Comparison of ENCODE assay signal across 14 cellular contexts in the genomic region with DNA sequence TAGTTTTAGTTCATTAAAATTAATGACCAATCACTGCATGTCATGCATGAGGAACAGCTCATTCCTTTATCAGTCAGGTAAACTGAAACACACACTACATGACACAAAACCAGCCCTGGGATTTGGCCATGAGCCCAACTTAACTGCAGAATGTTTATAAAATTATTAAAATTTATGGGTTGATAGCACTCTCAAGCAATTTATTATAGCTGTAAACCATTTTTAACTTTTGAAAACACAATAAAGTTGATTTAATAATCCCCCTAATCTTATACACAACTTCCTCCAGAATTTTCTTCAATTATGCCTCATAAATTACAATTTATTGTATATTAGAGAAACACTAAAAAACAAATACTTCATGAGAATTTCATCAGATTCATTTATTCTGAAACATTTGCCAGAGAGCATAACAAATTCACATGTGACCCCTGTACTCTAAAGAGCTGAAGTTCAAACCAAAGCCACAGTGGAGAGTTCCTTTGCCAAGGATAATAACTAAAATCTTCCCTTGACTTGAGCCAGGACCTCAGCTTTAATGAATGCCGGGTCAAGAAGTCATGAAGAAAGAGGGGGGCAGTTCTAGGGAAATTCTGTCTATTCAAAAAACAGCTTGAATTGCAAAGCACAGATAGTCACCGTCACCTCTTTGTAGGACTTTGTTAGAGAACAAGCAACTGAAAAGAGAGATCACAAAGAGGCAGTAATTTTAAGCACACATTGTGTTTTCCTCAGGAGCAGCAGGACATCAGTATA.
DNase-seq lines count a peak whose midpoint lies in the region; ATAC-seq and TF ChIP-seq lines count a peak whose summit lies in the region.
"Had no signal": no experiment of that assay in that cellular context is flagged by ENCODE, and none has a peak within 500 bp of the region (broad histone marks: within the 10 kb centered on the region; RNA-seq: fewer than 3 reads in every experiment).

No MANE protein-coding gene starts in this region.

- no peak for TF ChIP-seq RAD21 in SK-N-SH (IDR thresholded peaks at IDR 0.05; ENCODE audit: low read length)

- no peaks in the 10 kb centered on the region for H3K36me3 ChIP-seq in SK-N-SH (replicated peaks in 1 of 2; ENCODE audit: control insufficient read depth in 1 of 2, insufficient read depth in 2 of 2, low read length in 1 of 2)

- H2AFZ ChIP-seq in SK-N-SH (ENCODE audit: low read depth) = no peak overlapping the region

- peaks cover 9% of the 10 kb centered on the region for H3K36me3 Mint-ChIP-seq in nephron (ENCODE audit: low read depth)
- H3K36me3 Mint-ChIP-seq: natural killer cell treated with Interleukin-12 subunit alpha and Interleukin-12 subunit beta and Interleukin-15 and Interleukin-18, amount 100 ng/mL, for 72 hours had no signal

- H3K9me3 ChIP-seq in SK-N-SH = no peaks in the 10 kb centered on the region

- no peak overlapping the region for H3K9ac ChIP-seq in SK-N-SH

- H3K79me2 ChIP-seq in SK-N-SH (ENCODE audit: insufficient read depth) = no peaks in the 10 kb centered on the region

- peak overlapping the region; percentile 57 to 80 (median 75) for H3K27ac Mint-ChIP-seq in nephron
- H3K27ac Mint-ChIP-seq: activated naive CD8-positive, alpha-beta T cell treated with anti-CD3 and anti-CD28 coated beads, Interleukin-2, amount 50 U/mL, for 24 hours; natural killer cell treated with Interleukin-12 subunit alpha and Interleukin-12 subunit beta and Interleukin-15 and Interleukin-18, amount 100 ng/mL, for 72 hours had no signal

- H4K20me1 ChIP-seq in SK-N-SH (ENCODE audit: insufficient read depth) = no peaks in the 10 kb centered on the region

- H3K4me1 ChIP-seq in SK-N-SH (ENCODE audit: control insufficient read depth in 1 of 2, insufficient read depth in 2 of 2, low read depth in 1 of 2, low read length in 1 of 2) = peaks cover 0 to 2% of the 10 kb centered on the region in 2 experiments; a peak in 2 of 4 replicates

- H3K4me2 ChIP-seq in SK-N-SH = no peak overlapping the region

- ATAC-seq in GM18511 (IDR thresholded peaks at IDR 0.05; ENCODE audit: unreplicated experiment) (no peak), GM19328 (IDR thresholded peaks at IDR 0.05; ENCODE audit: unreplicated experiment) (no peak), HG03025 (IDR thresholded peaks at IDR 0.05; ENCODE audit: low FRiP score, unreplicated experiment) (no peak)
- ATAC-seq: activated naive CD8-positive, alpha-beta T cell treated with anti-CD3 and anti-CD28 coated beads, Interleukin-2, amount 50 U/mL, for 24 hours; natural killer cell treated with Interleukin-12 subunit alpha and Interleukin-12 subunit beta and Interleukin-15 and Interleukin-18, amount 100 ng/mL, for 72 hours had no signal

- no peaks in the 10 kb centered on the region for H3K27me3 ChIP-seq in SK-N-SH (ENCODE audit: insufficient read depth)

- no peak overlapping the region for H3K4me3 Mint-ChIP-seq in nephron
- H3K4me3 Mint-ChIP-seq: activated naive CD8-positive, alpha-beta T cell treated with anti-CD3 and anti-CD28 coated beads, Interleukin-2, amount 50 U/mL, for 24 hours; natural killer cell treated with Interleukin-12 subunit alpha and Interleukin-12 subunit beta and Interleukin-15 and Interleukin-18, amount 100 ng/mL, for 72 hours had no signal

- H3K4me3 ChIP-seq in SK-N-SH (ENCODE audit: low read depth in 2 of 2, low read length in 1 of 2) (no peak overlapping the region), fibroblast of mammary gland (ENCODE audit: control insufficient read depth, low read depth, low read length) (no peak overlapping the region)

- H3K9me3 Mint-ChIP-seq in nephron = peaks cover 7% of the 10 kb centered on the region

- TF ChIP-seq EP300 in SK-N-SH (IDR thresholded peaks at IDR 0.05; ENCODE audit: borderline replicate concordance in 1 of 2, low read depth in 1 of 2, low read length in 1 of 2) = peak in 1 of 2 experiments; percentile 58; a peak in 2 of 4 replicates

- POLR2A ChIA-PET in SK-N-SH (lab: Yijun Ruan, JAX) = no interaction called here

- H3K27ac ChIP-seq in SK-N-SH (ENCODE audit: low read depth in 2 of 2, low read length in 1 of 2) = peak overlapping the region in 1 of 2 experiments; percentile 60; a peak in 2 of 4 replicates
- H3K27ac ChIP-seq: HL-60 had no signal

- CTCF ChIA-PET in SK-N-SH (lab: Yijun Ruan, JAX) = interaction anchor here (0.6 kb wide), 1 partner anchor 663 kb away, joined by 3 read pairs; no protein-coding TSS in a partner anchor

- H3K9me2 ChIP-seq in SK-N-SH = no peaks in the 10 kb centered on the region

- in situ Hi-C loops in Caki2 (cut with HindIII; ENCODE audit: low pct_unique_long_range_greater_than_20kb, low sequenced_read_pairs) = no loop called here

- H3K4me1 Mint-ChIP-seq in nephron = peaks cover 16% of the 10 kb centered on the region
- H3K4me1 Mint-ChIP-seq: activated naive CD8-positive, alpha-beta T cell treated with anti-CD3 and anti-CD28 coated beads, Interleukin-2, amount 50 U/mL, for 24 hours had no signal

- no peaks in the 10 kb centered on the region for H3F3A ChIP-seq in SK-N-SH (replicated peaks; ENCODE audit: insufficient read depth)

- DNase-seq in Caki2 (ENCODE audit: low read depth) = peak; percentile 23
- no peak for DNase-seq in SK-N-SH
- DNase-seq in fibroblast of mammary gland (ENCODE audit: low read depth) = peak; percentile 79
- no peak for DNase-seq in SKM-1 treated with dmso at 0.1 percent for 144 hours (lab: John Stamatoyannopoulos, UW; ENCODE audit: unreplicated experiment)
- DNase-seq: activated naive CD8-positive, alpha-beta T cell treated with anti-CD3 and anti-CD28 coated beads, Interleukin-2, amount 50 U/mL, for 24 hours; NCI-H1105; NCI-H446 treated with DMSO at 0.1 percent for 48 hours; SHP77 had no signal

- WGBS in SK-N-SH (ENCODE audit: low lambda C conversion rate) = 58% methylated on average over 2 of the region's 2 CpGs

- no peaks in the 10 kb centered on the region for H3K27me3 Mint-ChIP-seq in nephron (ENCODE audit: low read depth)
- H3K27me3 Mint-ChIP-seq: activated naive CD8-positive, alpha-beta T cell treated with anti-CD3 and anti-CD28 coated beads, Interleukin-2, amount 50 U/mL, for 24 hours had no signal

- TF ChIP-seq CTCF in SK-N-SH (IDR thresholded peaks at IDR 0.05) = no peak
- no peak for TF ChIP-seq CTCF in fibroblast of mammary gland (conservative IDR thresholded peaks at IDR 0.05; ENCODE audit: control insufficient read depth, insufficient read depth, low read depth, low read length)
- TF ChIP-seq CTCF in nephron (IDR thresholded peaks at IDR 0.05; ENCODE audit: unreplicated experiment in 3 of 3) = no peak

TF ChIP-seq in SK-N-SH, 30 proteins besides CTCF, POLR2A, EP300 and RAD21:
- TF ChIP-seq PBX3 (IDR thresholded peaks at IDR 0.05) (no peak), YY1 (IDR thresholded peaks at IDR 0.05; ENCODE audit: low read depth) (no peak), MEF2A (IDR thresholded peaks at IDR 0.05; ENCODE audit: borderline replicate concordance, low read depth) (no peak), GABPA (IDR thresholded peaks at IDR 0.05; ENCODE audit: low read depth) (no peak), NFIC (IDR thresholded peaks at IDR 0.05; ENCODE audit: borderline replicate concordance) (0 out of 2 replicates have a peak, but pooled peaks have one; percentile 4), JUND (IDR thresholded peaks at IDR 0.05) (no peak), POLR2AphosphoS5 (IDR thresholded peaks at IDR 0.05; ENCODE audit: low read depth, low read length) (no peak), TAF1 (IDR thresholded peaks at IDR 0.05; ENCODE audit: borderline replicate concordance, low read depth, low read length) (no peak)
- TF ChIP-seq, protein P1, sequence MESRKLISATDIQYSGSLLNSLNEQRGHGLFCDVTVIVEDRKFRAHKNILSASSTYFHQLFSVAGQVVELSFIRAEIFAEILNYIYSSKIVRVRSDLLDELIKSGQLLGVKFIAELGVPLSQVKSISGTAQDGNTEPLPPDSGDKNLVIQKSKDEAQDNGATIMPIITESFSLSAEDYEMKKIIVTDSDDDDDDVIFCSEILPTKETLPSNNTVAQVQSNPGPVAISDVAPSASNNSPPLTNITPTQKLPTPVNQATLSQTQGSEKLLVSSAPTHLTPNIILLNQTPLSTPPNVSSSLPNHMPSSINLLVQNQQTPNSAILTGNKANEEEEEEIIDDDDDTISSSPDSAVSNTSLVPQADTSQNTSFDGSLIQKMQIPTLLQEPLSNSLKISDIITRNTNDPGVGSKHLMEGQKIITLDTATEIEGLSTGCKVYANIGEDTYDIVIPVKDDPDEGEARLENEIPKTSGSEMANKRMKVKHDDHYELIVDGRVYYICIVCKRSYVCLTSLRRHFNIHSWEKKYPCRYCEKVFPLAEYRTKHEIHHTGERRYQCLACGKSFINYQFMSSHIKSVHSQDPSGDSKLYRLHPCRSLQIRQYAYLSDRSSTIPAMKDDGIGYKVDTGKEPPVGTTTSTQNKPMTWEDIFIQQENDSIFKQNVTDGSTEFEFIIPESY (IDR thresholded peaks at IDR 0.05; ENCODE audit: borderline replicate concordance, low read depth) = no peak

Comparison
In these comparisons a context has a peak if more than half of its experiments do, and no peak if none do; other contexts are left out.
1. DNase-seq: peak in Caki2 (single experiment) and fibroblast of mammary gland (single experiment); none in SK-N-SH (single experiment) and SKM-1 treated with dmso at 0.1 percent for 144 hours (single experiment).